1 cellular context compared by ENCODE assay signal in the genomic region with DNA sequence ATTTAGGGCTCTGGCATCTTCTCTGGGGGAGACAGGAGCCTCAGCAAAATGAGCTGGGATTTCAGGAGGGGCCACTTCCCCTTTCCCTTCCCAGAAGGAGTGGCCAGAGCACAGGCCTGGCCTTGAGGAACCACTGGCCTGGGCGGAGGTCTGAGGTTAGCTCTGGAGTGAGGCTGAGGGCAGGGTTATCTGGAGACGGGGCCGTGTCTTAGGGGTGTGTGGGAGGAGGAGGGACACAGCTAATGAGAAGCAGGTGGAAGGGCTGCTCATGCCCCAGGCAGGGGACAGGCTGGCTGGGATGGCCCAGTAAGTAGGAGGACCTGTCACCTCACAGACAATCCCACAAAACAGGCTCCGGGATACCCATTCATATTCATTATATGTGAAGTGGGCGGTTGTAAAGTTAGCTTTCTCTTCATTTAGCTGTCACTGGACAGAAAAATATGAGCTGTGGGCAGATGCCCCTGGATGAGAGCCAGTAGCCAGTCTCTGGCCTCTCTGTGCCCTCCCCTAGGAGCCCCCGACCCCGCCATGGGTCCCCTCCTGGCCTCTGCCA.
TF ChIP-seq lines count a peak whose summit lies in the region.

No MANE protein-coding gene starts in this region.

TF ChIP-seq in K562, 482 proteins besides CTCF, POLR2A, EP300 and RAD21 (continued from another document and continues in another):
- TF ChIP-seq KDM4B (IDR thresholded peaks at IDR 0.05; ENCODE audit: borderline replicate concordance in 2 of 2, low read depth in 1 of 2) (no peak), TEAD4 (IDR thresholded peaks at IDR 0.05; ENCODE audit: low read length) (peak; percentile 54; the same call in 1 of the 2 replicates), TEAD4 (CRISPR knock-in tag; IDR thresholded peaks at IDR 0.05; ENCODE audit: borderline replicate concordance) (no peak), DNMT1 (IDR thresholded peaks at IDR 0.05) (no peak), CTBP1 (IDR thresholded peaks at IDR 0.05; ENCODE audit: borderline replicate concordance) (peak; percentile 85; the same call in 1 of the 2 replicates), KLF16 (IDR thresholded peaks at IDR 0.05) (no peak), FOXJ3 (CRISPR knock-in tag; IDR thresholded peaks at IDR 0.05) (no peak), FOS (IDR thresholded peaks at IDR 0.05; ENCODE audit: extremely low read depth, insufficient read length) (no peak), PCBP2 (IDR thresholded peaks at IDR 0.05; ENCODE audit: low read depth, low read length, poor library complexity, severe bottlenecking) (no peak), POLR2H (tag; IDR thresholded peaks at IDR 0.05; ENCODE audit: low read depth) (no peak), CXXC5 (CRISPR knock-in tag; IDR thresholded peaks at IDR 0.05) (peak; percentile 42; the same call in 1 of the 2 replicates), NFATC3 (IDR thresholded peaks at IDR 0.05) (no peak), HOXB6 (CRISPR knock-in tag; IDR thresholded peaks at IDR 0.05; ENCODE audit: borderline replicate concordance) (no peak), HCFC1 (IDR thresholded peaks at IDR 0.05; ENCODE audit: low read depth, low read length) (no peak), DIDO1 (tag; IDR thresholded peaks at IDR 0.05; ENCODE audit: low read depth) (no peak), NFE2L1 (tag; IDR thresholded peaks at IDR 0.05; ENCODE audit: borderline replicate concordance, low read depth) (no peak), FOXK1 (CRISPR knock-in tag; IDR thresholded peaks at IDR 0.05; ENCODE audit: borderline replicate concordance) (no peak), ZC3H8 (IDR thresholded peaks at IDR 0.05) (no peak), ZNF263 (CRISPR knock-in tag; IDR thresholded peaks at IDR 0.05; ENCODE audit: borderline replicate concordance) (peak; percentile 84; the same call in 1 of the 2 replicates), ASH1L (IDR thresholded peaks at IDR 0.05; ENCODE audit: borderline replicate concordance, low read depth, partially characterized antibody) (no peak), RBFOX2 (IDR thresholded peaks at IDR 0.05; ENCODE audit: low read depth, low read length) (no peak), CBX2 (IDR thresholded peaks at IDR 0.05; ENCODE audit: insufficient read depth, low read length, poor library complexity, severe bottlenecking) (no peak), BRF1 (IDR thresholded peaks at IDR 0.05; ENCODE audit: borderline replicate concordance, extremely low read depth, insufficient read length) (no peak), HDAC1 (IDR thresholded peaks at IDR 0.05) (0 out of 4 replicates have a peak, but pooled peaks of 1 of the 2 experiments have one; percentile 24), ZNF354B (CRISPR knock-in tag; IDR thresholded peaks at IDR 0.05) (no peak), NBN (IDR thresholded peaks at IDR 0.05; ENCODE audit: low read depth) (no peak; the same call in 1 of the 2 replicates)
- TF ChIP-seq, protein P1, sequence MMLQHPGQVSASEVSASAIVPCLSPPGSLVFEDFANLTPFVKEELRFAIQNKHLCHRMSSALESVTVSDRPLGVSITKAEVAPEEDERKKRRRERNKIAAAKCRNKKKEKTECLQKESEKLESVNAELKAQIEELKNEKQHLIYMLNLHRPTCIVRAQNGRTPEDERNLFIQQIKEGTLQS (IDR thresholded peaks at IDR 0.05): no peak
- TF ChIP-seq, protein P1 (CRISPR knock-in tag; conservative IDR thresholded peaks at IDR 0.05): no peak
- TF ChIP-seq, protein P2, sequence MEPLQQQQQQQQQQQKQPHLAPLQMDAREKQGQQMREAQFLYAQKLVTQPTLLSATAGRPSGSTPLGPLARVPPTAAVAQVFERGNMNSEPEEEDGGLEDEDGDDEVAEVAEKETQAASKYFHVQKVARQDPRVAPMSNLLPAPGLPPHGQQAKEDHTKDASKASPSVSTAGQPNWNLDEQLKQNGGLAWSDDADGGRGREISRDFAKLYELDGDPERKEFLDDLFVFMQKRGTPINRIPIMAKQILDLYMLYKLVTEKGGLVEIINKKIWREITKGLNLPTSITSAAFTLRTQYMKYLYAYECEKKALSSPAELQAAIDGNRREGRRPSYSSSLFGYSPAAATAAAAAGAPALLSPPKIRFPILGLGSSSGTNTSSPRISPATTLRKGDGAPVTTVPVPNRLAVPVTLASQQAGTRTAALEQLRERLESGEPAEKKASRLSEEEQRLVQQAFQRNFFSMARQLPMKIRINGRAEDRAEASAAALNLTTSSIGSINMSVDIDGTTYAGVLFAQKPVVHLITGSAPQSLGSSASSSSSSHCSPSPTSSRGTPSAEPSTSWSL (CRISPR knock-in tag; IDR thresholded peaks at IDR 0.05; ENCODE audit: borderline replicate concordance): no peak
- TF ChIP-seq, protein P3, sequence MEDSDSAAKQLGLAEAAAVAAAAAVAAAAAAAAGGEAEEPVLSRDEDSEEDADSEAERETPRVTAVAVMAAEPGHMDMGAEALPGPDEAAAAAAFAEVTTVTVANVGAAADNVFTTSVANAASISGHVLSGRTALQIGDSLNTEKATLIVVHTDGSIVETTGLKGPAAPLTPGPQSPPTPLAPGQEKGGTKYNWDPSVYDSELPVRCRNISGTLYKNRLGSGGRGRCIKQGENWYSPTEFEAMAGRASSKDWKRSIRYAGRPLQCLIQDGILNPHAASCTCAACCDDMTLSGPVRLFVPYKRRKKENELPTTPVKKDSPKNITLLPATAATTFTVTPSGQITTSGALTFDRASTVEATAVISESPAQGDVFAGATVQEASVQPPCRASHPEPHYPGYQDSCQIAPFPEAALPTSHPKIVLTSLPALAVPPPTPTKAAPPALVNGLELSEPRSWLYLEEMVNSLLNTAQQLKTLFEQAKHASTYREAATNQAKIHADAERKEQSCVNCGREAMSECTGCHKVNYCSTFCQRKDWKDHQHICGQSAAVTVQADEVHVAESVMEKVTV (CRISPR knock-in tag; IDR thresholded peaks at IDR 0.05): no peak
- TF ChIP-seq, protein P4, sequence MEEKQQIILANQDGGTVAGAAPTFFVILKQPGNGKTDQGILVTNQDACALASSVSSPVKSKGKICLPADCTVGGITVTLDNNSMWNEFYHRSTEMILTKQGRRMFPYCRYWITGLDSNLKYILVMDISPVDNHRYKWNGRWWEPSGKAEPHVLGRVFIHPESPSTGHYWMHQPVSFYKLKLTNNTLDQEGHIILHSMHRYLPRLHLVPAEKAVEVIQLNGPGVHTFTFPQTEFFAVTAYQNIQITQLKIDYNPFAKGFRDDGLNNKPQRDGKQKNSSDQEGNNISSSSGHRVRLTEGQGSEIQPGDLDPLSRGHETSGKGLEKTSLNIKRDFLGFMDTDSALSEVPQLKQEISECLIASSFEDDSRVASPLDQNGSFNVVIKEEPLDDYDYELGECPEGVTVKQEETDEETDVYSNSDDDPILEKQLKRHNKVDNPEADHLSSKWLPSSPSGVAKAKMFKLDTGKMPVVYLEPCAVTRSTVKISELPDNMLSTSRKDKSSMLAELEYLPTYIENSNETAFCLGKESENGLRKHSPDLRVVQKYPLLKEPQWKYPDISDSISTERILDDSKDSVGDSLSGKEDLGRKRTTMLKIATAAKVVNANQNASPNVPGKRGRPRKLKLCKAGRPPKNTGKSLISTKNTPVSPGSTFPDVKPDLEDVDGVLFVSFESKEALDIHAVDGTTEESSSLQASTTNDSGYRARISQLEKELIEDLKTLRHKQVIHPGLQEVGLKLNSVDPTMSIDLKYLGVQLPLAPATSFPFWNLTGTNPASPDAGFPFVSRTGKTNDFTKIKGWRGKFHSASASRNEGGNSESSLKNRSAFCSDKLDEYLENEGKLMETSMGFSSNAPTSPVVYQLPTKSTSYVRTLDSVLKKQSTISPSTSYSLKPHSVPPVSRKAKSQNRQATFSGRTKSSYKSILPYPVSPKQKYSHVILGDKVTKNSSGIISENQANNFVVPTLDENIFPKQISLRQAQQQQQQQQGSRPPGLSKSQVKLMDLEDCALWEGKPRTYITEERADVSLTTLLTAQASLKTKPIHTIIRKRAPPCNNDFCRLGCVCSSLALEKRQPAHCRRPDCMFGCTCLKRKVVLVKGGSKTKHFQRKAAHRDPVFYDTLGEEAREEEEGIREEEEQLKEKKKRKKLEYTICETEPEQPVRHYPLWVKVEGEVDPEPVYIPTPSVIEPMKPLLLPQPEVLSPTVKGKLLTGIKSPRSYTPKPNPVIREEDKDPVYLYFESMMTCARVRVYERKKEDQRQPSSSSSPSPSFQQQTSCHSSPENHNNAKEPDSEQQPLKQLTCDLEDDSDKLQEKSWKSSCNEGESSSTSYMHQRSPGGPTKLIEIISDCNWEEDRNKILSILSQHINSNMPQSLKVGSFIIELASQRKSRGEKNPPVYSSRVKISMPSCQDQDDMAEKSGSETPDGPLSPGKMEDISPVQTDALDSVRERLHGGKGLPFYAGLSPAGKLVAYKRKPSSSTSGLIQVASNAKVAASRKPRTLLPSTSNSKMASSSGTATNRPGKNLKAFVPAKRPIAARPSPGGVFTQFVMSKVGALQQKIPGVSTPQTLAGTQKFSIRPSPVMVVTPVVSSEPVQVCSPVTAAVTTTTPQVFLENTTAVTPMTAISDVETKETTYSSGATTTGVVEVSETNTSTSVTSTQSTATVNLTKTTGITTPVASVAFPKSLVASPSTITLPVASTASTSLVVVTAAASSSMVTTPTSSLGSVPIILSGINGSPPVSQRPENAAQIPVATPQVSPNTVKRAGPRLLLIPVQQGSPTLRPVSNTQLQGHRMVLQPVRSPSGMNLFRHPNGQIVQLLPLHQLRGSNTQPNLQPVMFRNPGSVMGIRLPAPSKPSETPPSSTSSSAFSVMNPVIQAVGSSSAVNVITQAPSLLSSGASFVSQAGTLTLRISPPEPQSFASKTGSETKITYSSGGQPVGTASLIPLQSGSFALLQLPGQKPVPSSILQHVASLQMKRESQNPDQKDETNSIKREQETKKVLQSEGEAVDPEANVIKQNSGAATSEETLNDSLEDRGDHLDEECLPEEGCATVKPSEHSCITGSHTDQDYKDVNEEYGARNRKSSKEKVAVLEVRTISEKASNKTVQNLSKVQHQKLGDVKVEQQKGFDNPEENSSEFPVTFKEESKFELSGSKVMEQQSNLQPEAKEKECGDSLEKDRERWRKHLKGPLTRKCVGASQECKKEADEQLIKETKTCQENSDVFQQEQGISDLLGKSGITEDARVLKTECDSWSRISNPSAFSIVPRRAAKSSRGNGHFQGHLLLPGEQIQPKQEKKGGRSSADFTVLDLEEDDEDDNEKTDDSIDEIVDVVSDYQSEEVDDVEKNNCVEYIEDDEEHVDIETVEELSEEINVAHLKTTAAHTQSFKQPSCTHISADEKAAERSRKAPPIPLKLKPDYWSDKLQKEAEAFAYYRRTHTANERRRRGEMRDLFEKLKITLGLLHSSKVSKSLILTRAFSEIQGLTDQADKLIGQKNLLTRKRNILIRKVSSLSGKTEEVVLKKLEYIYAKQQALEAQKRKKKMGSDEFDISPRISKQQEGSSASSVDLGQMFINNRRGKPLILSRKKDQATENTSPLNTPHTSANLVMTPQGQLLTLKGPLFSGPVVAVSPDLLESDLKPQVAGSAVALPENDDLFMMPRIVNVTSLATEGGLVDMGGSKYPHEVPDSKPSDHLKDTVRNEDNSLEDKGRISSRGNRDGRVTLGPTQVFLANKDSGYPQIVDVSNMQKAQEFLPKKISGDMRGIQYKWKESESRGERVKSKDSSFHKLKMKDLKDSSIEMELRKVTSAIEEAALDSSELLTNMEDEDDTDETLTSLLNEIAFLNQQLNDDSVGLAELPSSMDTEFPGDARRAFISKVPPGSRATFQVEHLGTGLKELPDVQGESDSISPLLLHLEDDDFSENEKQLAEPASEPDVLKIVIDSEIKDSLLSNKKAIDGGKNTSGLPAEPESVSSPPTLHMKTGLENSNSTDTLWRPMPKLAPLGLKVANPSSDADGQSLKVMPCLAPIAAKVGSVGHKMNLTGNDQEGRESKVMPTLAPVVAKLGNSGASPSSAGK (IDR thresholded peaks at IDR 0.05): no peak
- TF ChIP-seq, protein P5, sequence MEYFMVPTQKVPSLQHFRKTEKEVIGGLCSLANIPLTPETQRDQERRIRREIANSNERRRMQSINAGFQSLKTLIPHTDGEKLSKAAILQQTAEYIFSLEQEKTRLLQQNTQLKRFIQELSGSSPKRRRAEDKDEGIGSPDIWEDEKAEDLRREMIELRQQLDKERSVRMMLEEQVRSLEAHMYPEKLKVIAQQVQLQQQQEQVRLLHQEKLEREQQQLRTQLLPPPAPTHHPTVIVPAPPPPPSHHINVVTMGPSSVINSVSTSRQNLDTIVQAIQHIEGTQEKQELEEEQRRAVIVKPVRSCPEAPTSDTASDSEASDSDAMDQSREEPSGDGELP (CRISPR knock-in tag; IDR thresholded peaks at IDR 0.05; ENCODE audit: borderline replicate concordance): peak; percentile 40; the same call in 1 of the 2 replicates
- TF ChIP-seq, protein P6, sequence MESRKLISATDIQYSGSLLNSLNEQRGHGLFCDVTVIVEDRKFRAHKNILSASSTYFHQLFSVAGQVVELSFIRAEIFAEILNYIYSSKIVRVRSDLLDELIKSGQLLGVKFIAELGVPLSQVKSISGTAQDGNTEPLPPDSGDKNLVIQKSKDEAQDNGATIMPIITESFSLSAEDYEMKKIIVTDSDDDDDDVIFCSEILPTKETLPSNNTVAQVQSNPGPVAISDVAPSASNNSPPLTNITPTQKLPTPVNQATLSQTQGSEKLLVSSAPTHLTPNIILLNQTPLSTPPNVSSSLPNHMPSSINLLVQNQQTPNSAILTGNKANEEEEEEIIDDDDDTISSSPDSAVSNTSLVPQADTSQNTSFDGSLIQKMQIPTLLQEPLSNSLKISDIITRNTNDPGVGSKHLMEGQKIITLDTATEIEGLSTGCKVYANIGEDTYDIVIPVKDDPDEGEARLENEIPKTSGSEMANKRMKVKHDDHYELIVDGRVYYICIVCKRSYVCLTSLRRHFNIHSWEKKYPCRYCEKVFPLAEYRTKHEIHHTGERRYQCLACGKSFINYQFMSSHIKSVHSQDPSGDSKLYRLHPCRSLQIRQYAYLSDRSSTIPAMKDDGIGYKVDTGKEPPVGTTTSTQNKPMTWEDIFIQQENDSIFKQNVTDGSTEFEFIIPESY (CRISPR knock-in tag; IDR thresholded peaks at IDR 0.05): no peak
- TF ChIP-seq, protein P7, sequence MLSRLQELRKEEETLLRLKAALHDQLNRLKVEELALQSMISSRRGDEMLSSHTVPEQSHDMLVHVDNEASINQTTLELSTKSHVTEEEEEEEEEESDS (CRISPR knock-in tag; IDR thresholded peaks at IDR 0.05): no peak
- TF ChIP-seq, protein P8, sequence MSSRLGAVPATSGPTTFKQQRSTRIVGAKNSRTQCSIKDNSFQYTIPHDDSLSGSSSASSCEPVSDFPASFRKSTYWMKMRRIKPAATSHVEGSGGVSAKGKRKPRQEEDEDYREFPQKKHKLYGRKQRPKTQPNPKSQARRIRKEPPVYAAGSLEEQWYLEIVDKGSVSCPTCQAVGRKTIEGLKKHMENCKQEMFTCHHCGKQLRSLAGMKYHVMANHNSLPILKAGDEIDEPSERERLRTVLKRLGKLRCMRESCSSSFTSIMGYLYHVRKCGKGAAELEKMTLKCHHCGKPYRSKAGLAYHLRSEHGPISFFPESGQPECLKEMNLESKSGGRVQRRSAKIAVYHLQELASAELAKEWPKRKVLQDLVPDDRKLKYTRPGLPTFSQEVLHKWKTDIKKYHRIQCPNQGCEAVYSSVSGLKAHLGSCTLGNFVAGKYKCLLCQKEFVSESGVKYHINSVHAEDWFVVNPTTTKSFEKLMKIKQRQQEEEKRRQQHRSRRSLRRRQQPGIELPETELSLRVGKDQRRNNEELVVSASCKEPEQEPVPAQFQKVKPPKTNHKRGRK (tag; IDR thresholded peaks at IDR 0.05): no peak
